Comparison of ENCODE assay signal across 4 cellular contexts in genomic region chr21:20315044-20315443, GRCh38.
TF ChIP-seq lines count a peak whose summit lies in the region.

No MANE protein-coding gene starts in this region.

TF ChIP-seq in HepG2, 621 proteins besides CTCF, POLR2A, EP300 and RAD21 (continues in another document):
- TF ChIP-seq ZBTB3 (CRISPR knock-in tag; IDR thresholded peaks at IDR 0.05; ENCODE audit: borderline replicate concordance, low read depth) (no peak), MAFF (IDR thresholded peaks at IDR 0.05; ENCODE audit: low read depth, low read length) (peak; percentile 78; the same call in 1 of the 2 replicates), ZBTB4 (CRISPR knock-in tag; IDR thresholded peaks at IDR 0.05; ENCODE audit: borderline replicate concordance) (no peak), MAFK (conservative IDR thresholded peaks at IDR 0.05 in 1 of 2, IDR thresholded peaks at IDR 0.05 in 1 of 2; ENCODE audit: low read length in 2 of 2) (peak; percentile 51 to 86; a peak in 3 of 4 replicates), DZIP1 (CRISPR knock-in tag; IDR thresholded peaks at IDR 0.05) (no peak)

TF ChIP-seq in A549, 52 proteins besides CTCF, POLR2A, EP300 and RAD21:
- TF ChIP-seq MAFK (IDR thresholded peaks at IDR 0.05; ENCODE audit: partially characterized antibody) (peak; percentile 50), JUNB (IDR thresholded peaks at IDR 0.05) (no peak), HOXB13 (CRISPR knock-in tag; IDR thresholded peaks at IDR 0.05; ENCODE audit: low read depth) (no peak)
TF ChIP-seq in A549: peak in this region for 1.

TF ChIP-seq in IMR-90, 13 proteins besides CTCF, POLR2A, EP300 and RAD21:
- TF ChIP-seq MAFK (IDR thresholded peaks at IDR 0.05; ENCODE audit: low read depth, low read length) = peak; percentile 85
- no peak for TF ChIP-seq USF2 (IDR thresholded peaks at IDR 0.05; ENCODE audit: low read depth, low read length)

TF ChIP-seq in K562, 482 proteins besides CTCF, POLR2A, EP300 and RAD21:
- TF ChIP-seq MAFG (tag; conservative IDR thresholded peaks at IDR 0.05) (peak; percentile 76), MAFF (IDR thresholded peaks at IDR 0.05; ENCODE audit: low read length) (peak; percentile 73), C11orf30 (IDR thresholded peaks at IDR 0.05; ENCODE audit: low read depth) (peak; percentile 82), SRSF3 (IDR thresholded peaks at IDR 0.05; ENCODE audit: insufficient read depth, low read length) (no peak), ZNF316 (IDR thresholded peaks at IDR 0.05) (peak; percentile 94), MAFK (IDR thresholded peaks at IDR 0.05; ENCODE audit: low read length) (peak; percentile 69), ZNF583 (CRISPR knock-in tag; IDR thresholded peaks at IDR 0.05) (no peak), ZZZ3 (IDR thresholded peaks at IDR 0.05) (no peak)
